ENCODE assay signal across 16 cellular contexts in the genomic region with DNA sequence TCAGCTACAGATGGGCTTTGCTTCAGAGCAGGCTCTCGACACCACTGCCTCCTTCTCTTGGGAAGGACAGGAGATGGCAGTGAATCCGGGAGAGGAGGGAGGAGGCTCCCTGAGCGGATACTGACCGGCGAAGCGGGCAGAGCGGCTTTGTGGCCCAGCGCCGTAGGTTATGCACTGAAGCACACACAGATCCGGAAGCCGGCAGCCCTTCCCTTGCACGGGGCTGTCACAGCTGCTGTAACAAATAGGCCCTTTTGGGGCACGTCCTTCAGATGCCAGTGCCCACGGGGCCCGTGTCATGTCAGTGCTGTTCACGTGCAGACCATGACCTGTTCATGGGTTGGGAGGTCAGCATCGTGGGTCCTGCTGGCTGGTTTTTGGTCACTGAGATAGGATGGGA.
DNase-seq lines count a peak whose midpoint lies in the region; ATAC-seq and TF ChIP-seq lines count a peak whose summit lies in the region.
"Had no signal": no experiment of that assay in that cellular context is flagged by ENCODE, and none has a peak within 500 bp of the region (broad histone marks: within the 10 kb centered on the region; RNA-seq: fewer than 3 reads in every experiment).

No MANE protein-coding gene starts in this region.

- peak overlapping the region; percentile 50 to 56 for H3K4me3 Mint-ChIP-seq in activated T-cell treated with anti-CD3 and anti-CD28 coated beads, Interleukin-2, amount 50 U/mL, for 72 hours
- peak overlapping the region; percentile 55 to 67 (median 64) for H3K4me3 Mint-ChIP-seq in T-cell
- H3K4me3 Mint-ChIP-seq: endodermal cell had no signal

- no peaks in the 10 kb centered on the region for H3K36me3 ChIP-seq in colonic mucosa
- H3K36me3 ChIP-seq: cardiac muscle cell had no signal

- CTCF ChIA-PET in T-cell (lab: Charles Lee): no interaction called here

- H3K9ac ChIP-seq in colonic mucosa (ENCODE audit: low read depth in 2 of 2, low read length in 2 of 2): no peak overlapping the region

- no peaks in the 10 kb centered on the region for H3K27me3 Mint-ChIP-seq in activated T-cell treated with anti-CD3 and anti-CD28 coated beads, Interleukin-2, amount 50 U/mL, for 72 hours (ENCODE audit: low read depth)
- H3K27me3 Mint-ChIP-seq in T-cell: no peaks in the 10 kb centered on the region

- peaks cover 48% of the 10 kb centered on the region for H3K4me1 Mint-ChIP-seq in activated T-cell treated with anti-CD3 and anti-CD28 coated beads, Interleukin-2, amount 50 U/mL, for 72 hours (ENCODE audit: low read depth)
- H3K4me1 Mint-ChIP-seq in T-cell: peaks cover 49 to 61% (median 50%) of the 10 kb centered on the region in 3 donors

- peaks cover 6% of the 10 kb centered on the region for H3K4me1 ChIP-seq in colonic mucosa

- TF ChIP-seq CTCF in colonic mucosa (IDR thresholded peaks at IDR 0.05): no peak

- peaks cover 6 to 18% of the 10 kb centered on the region in 2 donors for H3K36me3 Mint-ChIP-seq in activated T-cell treated with anti-CD3 and anti-CD28 coated beads, Interleukin-2, amount 50 U/mL, for 72 hours (ENCODE audit: insufficient read depth in 2 of 2)
- peaks cover 24% of the 10 kb centered on the region for H3K36me3 Mint-ChIP-seq in T-cell

- no peaks in the 10 kb centered on the region for H3K27me3 ChIP-seq in colonic mucosa
- H3K27me3 ChIP-seq: cardiac muscle cell had no signal

- no peak overlapping the region for H3K4me3 ChIP-seq in colonic mucosa
- H3K4me3 ChIP-seq: cardiac muscle cell, skin epidermis had no signal

- POLR2A ChIA-PET in T-cell (lab: Charles Lee): no interaction called here

- no peaks in the 10 kb centered on the region for H3K9me3 ChIP-seq in colonic mucosa

- peak overlapping the region; percentile 76 for H3K27ac Mint-ChIP-seq in activated T-cell treated with anti-CD3 and anti-CD28 coated beads, Interleukin-2, amount 50 U/mL, for 72 hours
- H3K27ac Mint-ChIP-seq in T-cell: peak overlapping the region; percentile 94 to 97
- H3K27ac Mint-ChIP-seq: endodermal cell had no signal

- intact Hi-C loops in colonic mucosa (cut with DNase I): no loop called here

- H3K9me3 Mint-ChIP-seq in activated T-cell treated with anti-CD3 and anti-CD28 coated beads, Interleukin-2, amount 50 U/mL, for 72 hours: peaks cover 0 to 2% of the 10 kb centered on the region in 2 donors
- H3K9me3 Mint-ChIP-seq in T-cell: no peaks in the 10 kb centered on the region
- H3K9me3 Mint-ChIP-seq: endodermal cell had no signal

- DNase-seq in activated T-cell treated with anti-CD3 and anti-CD28 coated beads, Interleukin-2, amount 50 U/mL, for 72 hours: no peak
- no peak for DNase-seq in activated T-cell treated with anti-CD3 and anti-CD28 coated beads, Interleukin-2, amount 50 U/mL, for 1 hour
- DNase-seq in T-cell (no peak), colonic mucosa (no peak), NCI-H146 treated with DMSO at 0.1 percent for 48 hours (lab: John Stamatoyannopoulos, UW; ENCODE audit: unreplicated experiment) (no peak), substantia nigra (lab: John Stamatoyannopoulos, UW) (no peak)
- no peak for DNase-seq in stimulated activated naive CD8-positive, alpha-beta T cell treated with anti-CD3 and anti-CD28 coated beads, Interleukin-15, Interleukin-2, amounts not matched to agents 100 U/mL and 50 U/mL, for 24 hours
- DNase-seq: DMS79, endodermal cell, foreskin fibroblast, mesenchymal stem cell, NCI-H1694 had no signal

- ATAC-seq in activated T-cell treated with anti-CD3 and anti-CD28 coated beads, Interleukin-2, amount 50 U/mL, for 72 hours (replicated peaks in 1 of 2): no peak
- ATAC-seq in T-cell (replicated peaks in 1 of 4) (no peak), GM19351 (IDR thresholded peaks at IDR 0.05; ENCODE audit: unreplicated experiment) (no peak)
- ATAC-seq in stimulated activated naive CD8-positive, alpha-beta T cell treated with anti-CD3 and anti-CD28 coated beads, Interleukin-15, Interleukin-2, amounts not matched to agents 100 U/mL and 50 U/mL, for 24 hours: peak; percentile 17
- ATAC-seq: HCT116 had no signal

- H3K27ac ChIP-seq in colonic mucosa (peak overlapping the region; percentile 77), substantia nigra (ENCODE audit: low read depth, low read length, poor library complexity, severe bottlenecking) (no peak overlapping the region)
- H3K27ac ChIP-seq: cardiac muscle cell had no signal
